9 cellular contexts compared by ENCODE assay signal in genomic region chr19:48635263-48635965, GRCh38. TPM values are rescaled to one million over a fixed set of nuclear protein-coding genes. Genes with fewer than 3 reads are reported as not detected.
DNase-seq lines count a peak whose midpoint lies in the region; ATAC-seq, FAIRE-seq and TF ChIP-seq lines count a peak whose summit lies in the region.
"Had no signal": no experiment of that assay in that cellular context is flagged by ENCODE, and none has a peak within 500 bp of the region (broad histone marks: within the 10 kb centered on the region; RNA-seq: fewer than 3 reads in every experiment).

No MANE protein-coding gene starts in this region.

- no peaks in the 10 kb centered on the region for H4K20me1 ChIP-seq in keratinocyte (ENCODE audit: control insufficient read depth, extremely low read depth, insufficient read depth, low read length)

- peaks cover 7% of the 10 kb centered on the region for H3K36me3 Mint-ChIP-seq in MCF 10A (ENCODE audit: insufficient read depth, unreplicated experiment)

- peaks cover 26% of the 10 kb centered on the region for H3K4me1 Mint-ChIP-seq in MCF 10A (ENCODE audit: insufficient read depth, unreplicated experiment)

- H3K9me3 ChIP-seq in keratinocyte (ENCODE audit: control insufficient read depth, low read depth, low read length) = no peaks in the 10 kb centered on the region

- peak overlapping the region; percentile 91 for H3K4me3 Mint-ChIP-seq in MCF 10A (ENCODE audit: unreplicated experiment)

- peak overlapping the region; percentile 82 for H3K27ac ChIP-seq in keratinocyte (ENCODE audit: control insufficient read depth, insufficient read depth, low read length)

- ATAC-seq in GM18858 (IDR thresholded peaks at IDR 0.05; ENCODE audit: unreplicated experiment) (no peak), GM19463 (IDR thresholded peaks at IDR 0.05; ENCODE audit: unreplicated experiment) (no peak)

- dilution Hi-C loops in keratinocyte (cut with MboI; ENCODE audit: extremely low pct_ligation_motif_present, low sequenced_read_pairs) = no loop called here

- CTCF ChIA-PET in MCF 10A (lab: Yijun Ruan, JAX) = no interaction called here

- no peaks in the 10 kb centered on the region for H3K9me1 ChIP-seq in keratinocyte (ENCODE audit: control insufficient read depth, extremely low read depth, insufficient read depth, low read length)

- H3K27me3 Mint-ChIP-seq in MCF 10A (ENCODE audit: insufficient read depth, unreplicated experiment) = no peaks in the 10 kb centered on the region

- peaks cover 60% of the 10 kb centered on the region for H3K4me1 ChIP-seq in keratinocyte (ENCODE audit: control insufficient read depth, extremely low read depth, insufficient read depth, low read length)

- BruUV-seq in MCF 10A (replicated peaks; lab: Mats Ljungman, UMichigan) = no TSS peak

- FAIRE-seq in keratinocyte (lab: Jason Lieb, UNC) = no peak
- FAIRE-seq: islet of Langerhans had no signal

- intact Hi-C loops in MCF 10A (cut with micrococcal nuclease) = loop anchor here (2.0 kb wide), 1 partner anchor 17 kb away; the partner anchor contains the start of genes RPL18 and SPHK2

- DNase-seq in GF-D8 (lab: John Stamatoyannopoulos, UW) (peak; percentile 10), Kasumi-1 (lab: John Stamatoyannopoulos, UW) (peak; percentile 34 to 56), UCSD-AML1 (lab: John Stamatoyannopoulos, UW; ENCODE audit: unreplicated experiment) (peak; percentile 82), MCF 10A (ENCODE audit: unreplicated experiment) (peak; percentile 61), keratinocyte (ENCODE audit: low read depth, low spot score) (no peak)
- peak; percentile 81 for DNase-seq in stimulated activated CD4-positive, alpha-beta T cell treated with anti-CD3 and anti-CD28 coated beads, Interleukin-15, amount 100 ng/mL, for 24 hours

- H3K36me3 ChIP-seq in keratinocyte (ENCODE audit: control insufficient read depth in 2 of 2, extremely low read depth in 1 of 2, insufficient read depth in 2 of 2, low read length in 2 of 2) = no peaks in the 10 kb centered on the region

- H2AFZ ChIP-seq in keratinocyte (ENCODE audit: control insufficient read depth, low read length) = peak overlapping the region; percentile 2

- H3K79me2 ChIP-seq in keratinocyte (ENCODE audit: control insufficient read depth, insufficient read depth, low read length) = no peaks in the 10 kb centered on the region

- POLR2A ChIA-PET in MCF 10A (lab: Yijun Ruan, JAX) = interaction anchor here (0.5 to 5.4 kb wide), 6 partner anchors 12 to 313 kb away, joined by 3 to 108 read pairs (median 12); partner anchors contain the start of genes FAM83E, RPL18 and SPHK2

- no peaks in the 10 kb centered on the region for H3K27me3 ChIP-seq in keratinocyte (ENCODE audit: control insufficient read depth, extremely low read depth, insufficient read depth, low read length)

- H3K27ac Mint-ChIP-seq in MCF 10A (ENCODE audit: low read depth, unreplicated experiment) = peak overlapping the region; percentile 87

- TF ChIP-seq CTCF in MCF 10A (IDR thresholded peaks at IDR 0.05; ENCODE audit: unreplicated experiment) (no peak), keratinocyte (optimal IDR thresholded peaks at IDR 0.05 in 1 of 3, IDR thresholded peaks at IDR 0.05 in 1 of 3, conservative IDR thresholded peaks at IDR 0.05 in 1 of 3; ENCODE audit: extremely low read depth in 1 of 3, insufficient read depth in 2 of 3, low read length in 3 of 3) (no peak)

- H3K9ac ChIP-seq in keratinocyte (ENCODE audit: control insufficient read depth, extremely low read depth, insufficient read depth, low read length) = peak overlapping the region; percentile 66

- H3K4me2 ChIP-seq in keratinocyte (ENCODE audit: control insufficient read depth, extremely low read depth, insufficient read depth, low read depth, low read length) = peak overlapping the region; percentile 89

- H3K4me3 ChIP-seq in keratinocyte (ENCODE audit: control insufficient read depth in 2 of 3, extremely low read depth in 1 of 3, insufficient read depth in 2 of 3, low read depth in 1 of 3, low read length in 3 of 3) = peak overlapping the region; percentile 53 to 66 (median 62)

- no peaks in the 10 kb centered on the region for H3K9me3 Mint-ChIP-seq in MCF 10A (ENCODE audit: unreplicated experiment)

RNA-seq across cellular contexts. Expression of gene DBP, which starts 1.8 kb away (rescaled TPM):
- total RNA-seq in MCF 10A (2022) = 0.25 and 0.56 TPM in 2 replicates
- 0.79 to 2.0 TPM (median 1.0 TPM) in 3 replicates for polyA plus RNA-seq in keratinocyte
- polyA plus RNA-seq in keratinocyte (2011; ENCODE audit: low read depth) = 19.6 TPM
- 0.47 and 1.4 TPM in 2 replicates for polyA plus RNA-seq in keratinocyte (2011; cell fraction: cytosol; rRNA removed)
- 1.0 and 1.6 TPM in 2 replicates for polyA plus RNA-seq in keratinocyte (2011; cell fraction: nucleus; rRNA removed)
- polyA plus RNA-seq in keratinocyte (2012; ENCODE audit: low replicate concordance) = 1.7 and 10.8 TPM in 2 replicates
- 0.53 to 2.1 TPM (median 1.0 TPM) in 3 replicates for polyA minus RNA-seq in keratinocyte
- polyA minus RNA-seq in keratinocyte (2011; cell fraction: cytosol; rRNA and poly(A)+ RNA removed) = 2.9 TPM
- polyA minus RNA-seq in keratinocyte (2011; cell fraction: nucleus; rRNA and poly(A)+ RNA removed) = 0.42 and 1.3 TPM in 2 replicates

RNA-seq across cellular contexts. Expression of gene CA11, which starts 10.6 kb away (rescaled TPM):
- total RNA-seq in MCF 10A (2022) = 2.6 and 2.9 TPM in 2 replicates
- polyA plus RNA-seq in keratinocyte = 1.6 to 3.9 TPM (median 1.7 TPM) in 3 replicates
- polyA plus RNA-seq in keratinocyte (2011; ENCODE audit: low read depth) = 1.6 TPM
- polyA plus RNA-seq in keratinocyte (2011; cell fraction: cytosol; rRNA removed) = 2.2 and 3.1 TPM in 2 replicates
- 2.3 and 3.2 TPM in 2 replicates for polyA plus RNA-seq in keratinocyte (2011; cell fraction: nucleus; rRNA removed)
- polyA plus RNA-seq in keratinocyte (2012; ENCODE audit: low replicate concordance) = 7.9 and 10.6 TPM in 2 replicates
- polyA minus RNA-seq in keratinocyte = 0.64 to 4.7 TPM (median 2.9 TPM) in 3 replicates
- polyA minus RNA-seq in keratinocyte (2011; cell fraction: cytosol; rRNA and poly(A)+ RNA removed) = 3.1 TPM
- 1.8 and 5.6 TPM in 2 replicates for polyA minus RNA-seq in keratinocyte (2011; cell fraction: nucleus; rRNA and poly(A)+ RNA removed)

RNA-seq across cellular contexts. Expression of gene SPHK2, which starts 16.1 kb away (rescaled TPM):
- total RNA-seq in MCF 10A (2022) = 16.3 and 18.2 TPM in 2 replicates
- polyA plus RNA-seq in keratinocyte = 2.8 to 3.8 TPM (median 3.4 TPM) in 3 replicates
- 1.1 TPM for polyA plus RNA-seq in keratinocyte (2011; ENCODE audit: low read depth)
- polyA plus RNA-seq in keratinocyte (2011; cell fraction: cytosol; rRNA removed) = 1.6 and 4.5 TPM in 2 replicates
- 8.2 and 10.9 TPM in 2 replicates for polyA plus RNA-seq in keratinocyte (2011; cell fraction: nucleus; rRNA removed)
- polyA plus RNA-seq in keratinocyte (2012; ENCODE audit: low replicate concordance) = 2.2 and 6.7 TPM in 2 replicates
- 4.0 to 7.1 TPM (median 4.4 TPM) in 3 replicates for polyA minus RNA-seq in keratinocyte
- polyA minus RNA-seq in keratinocyte (2011; cell fraction: cytosol; rRNA and poly(A)+ RNA removed) = 5.8 TPM
- polyA minus RNA-seq in keratinocyte (2011; cell fraction: nucleus; rRNA and poly(A)+ RNA removed) = 5.1 and 5.2 TPM in 2 replicates

RNA-seq across cellular contexts. Expression of gene RPL18, which starts 16.4 kb away (rescaled TPM):
- total RNA-seq in MCF 10A (2022) = 1,536 and 1,736 TPM in 2 replicates
- polyA plus RNA-seq in keratinocyte = 1,010 to 1,534 TPM (median 1,015 TPM) in 3 replicates
- 166 TPM for polyA plus RNA-seq in keratinocyte (2011; ENCODE audit: low read depth)
- 744 and 1,244 TPM in 2 replicates for polyA plus RNA-seq in keratinocyte (2011; cell fraction: cytosol; rRNA removed)
- 365 and 473 TPM in 2 replicates for polyA plus RNA-seq in keratinocyte (2011; cell fraction: nucleus; rRNA removed)
- 1,466 and 2,372 TPM in 2 replicates for polyA plus RNA-seq in keratinocyte (2012; ENCODE audit: low replicate concordance)
- polyA minus RNA-seq in keratinocyte = 491 to 622 TPM (median 599 TPM) in 3 replicates
- 1,163 TPM for polyA minus RNA-seq in keratinocyte (2011; cell fraction: cytosol; rRNA and poly(A)+ RNA removed)
- polyA minus RNA-seq in keratinocyte (2011; cell fraction: nucleus; rRNA and poly(A)+ RNA removed) = 177 and 212 TPM in 2 replicates

RNA-seq across cellular contexts. Expression of gene FAM83E, which starts 20.5 kb away (rescaled TPM):
- 0.89 and 2.8 TPM in 2 replicates for total RNA-seq in MCF 10A (2022)
- polyA plus RNA-seq in keratinocyte = 0.06 to 0.31 TPM (median 0.17 TPM) in 3 replicates
- polyA plus RNA-seq in keratinocyte (2011; ENCODE audit: low read depth) = 0.56 TPM
- 0.10 TPM in 1 of 2 replicates, not detected in the other for polyA plus RNA-seq in keratinocyte (2011; cell fraction: cytosol; rRNA removed)
- polyA plus RNA-seq in keratinocyte (2011; cell fraction: nucleus; rRNA removed) = 0.31 and 0.47 TPM in 2 replicates
- polyA plus RNA-seq in keratinocyte (2012; ENCODE audit: low replicate concordance) = 0.32 and 0.85 TPM in 2 replicates
- polyA minus RNA-seq in keratinocyte = 2.7 TPM in 1 of 3 replicates, not detected in the others
- not detected for polyA minus RNA-seq in keratinocyte (2011; cell fraction: cytosol; rRNA and poly(A)+ RNA removed)
- polyA minus RNA-seq in keratinocyte (2011; cell fraction: nucleus; rRNA and poly(A)+ RNA removed) = 0.84 and 0.93 TPM in 2 replicates
